Comparison of ENCODE assay signal across 17 cellular contexts in the genomic region with DNA sequence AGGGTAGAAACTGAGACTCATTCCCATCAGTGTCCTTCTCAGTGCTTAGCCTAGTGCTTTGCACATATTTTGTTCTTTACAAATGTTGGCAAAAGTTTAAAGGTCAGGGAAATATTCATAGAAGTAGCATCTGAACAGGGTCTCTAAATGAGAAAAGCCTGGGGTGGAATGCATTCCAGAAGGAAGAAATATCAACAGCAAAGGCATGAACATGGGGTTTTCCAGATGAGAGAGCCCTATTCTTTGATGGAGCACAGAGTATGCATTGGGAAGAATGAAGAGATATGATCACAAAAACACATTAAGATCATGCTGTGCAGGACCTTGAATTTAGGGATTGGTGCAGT.
DNase-seq lines count a peak whose midpoint lies in the region; ATAC-seq, FAIRE-seq and TF ChIP-seq lines count a peak whose summit lies in the region.
"Had no signal": no experiment of that assay in that cellular context is flagged by ENCODE, and none has a peak within 500 bp of the region (broad histone marks: within the 10 kb centered on the region; RNA-seq: fewer than 3 reads in every experiment).

No MANE protein-coding gene starts in this region.

- H3K27ac ChIP-seq in SJSA1 = peak overlapping the region; percentile 26; the same call in 1 of the 2 replicates
- H3K27ac ChIP-seq: C4-2B, GM23248, HL-60 had no signal

- H3K9me3 Mint-ChIP-seq in osteocyte (ENCODE audit: unreplicated experiment) = peaks cover 6% of the 10 kb centered on the region
- H3K9me3 Mint-ChIP-seq in activated T-cell treated with anti-CD3 and anti-CD28 coated beads, Interleukin-2, amount 50 U/mL, for 24 hours = no peaks in the 10 kb centered on the region

- no peak for ATAC-seq in GM21423 (IDR thresholded peaks at IDR 0.05; ENCODE audit: unreplicated experiment)

- H3K4me1 Mint-ChIP-seq in osteocyte (ENCODE audit: unreplicated experiment) = peaks cover 61% of the 10 kb centered on the region
- no peaks in the 10 kb centered on the region for H3K4me1 Mint-ChIP-seq in activated T-cell treated with anti-CD3 and anti-CD28 coated beads, Interleukin-2, amount 50 U/mL, for 24 hours (ENCODE audit: low read depth)
- H3K4me1 Mint-ChIP-seq: CD4-positive, alpha-beta memory T cell had no signal

- no peaks in the 10 kb centered on the region for H3K36me3 Mint-ChIP-seq in osteocyte (ENCODE audit: unreplicated experiment)
- no peaks in the 10 kb centered on the region for H3K36me3 Mint-ChIP-seq in activated T-cell treated with anti-CD3 and anti-CD28 coated beads, Interleukin-2, amount 50 U/mL, for 24 hours (ENCODE audit: low read depth)
- H3K36me3 Mint-ChIP-seq: CD4-positive, alpha-beta memory T cell had no signal

- DNase-seq in EL (peak; percentile 52), SJSA1 (ENCODE audit: low read depth in 1 of 2, low spot score in 2 of 2) (no peak), choroid plexus epithelial cell (ENCODE audit: low read depth) (peak; percentile 26), osteocyte (ENCODE audit: extremely low spot score, unreplicated experiment) (no peak), urothelium cell line (ENCODE audit: low spot score) (no peak), D341Med (ENCODE audit: low spot score) (no peak)
- no peak for DNase-seq in activated T-cell treated with anti-CD3 and anti-CD28 coated beads, Interleukin-2, amount 50 U/mL, for 24 hours
- DNase-seq: BE2C; CD4-positive, alpha-beta memory T cell; DMS153; DMS79 treated with DMSO at 0.1 percent for 48 hours; GF-D8 had no signal

- H3K36me3 ChIP-seq in SJSA1 = no peaks in the 10 kb centered on the region
- H3K36me3 ChIP-seq: BE2C had no signal

- peaks cover 52% of the 10 kb centered on the region for H3K4me1 ChIP-seq in SJSA1 (replicated peaks)
- H3K4me1 ChIP-seq: BE2C had no signal

- no peak overlapping the region for H3K4me3 ChIP-seq in SJSA1
- no peak overlapping the region for H3K4me3 ChIP-seq in choroid plexus epithelial cell (ENCODE audit: low read depth, low read length)
- H3K4me3 ChIP-seq: GM23248 had no signal

- H3K27ac Mint-ChIP-seq in osteocyte (ENCODE audit: unreplicated experiment) = peak overlapping the region; percentile 70
- H3K27ac Mint-ChIP-seq in activated T-cell treated with anti-CD3 and anti-CD28 coated beads, Interleukin-2, amount 50 U/mL, for 24 hours = no peak overlapping the region

- no peaks in the 10 kb centered on the region for H3K27me3 Mint-ChIP-seq in osteocyte (ENCODE audit: unreplicated experiment)
- H3K27me3 Mint-ChIP-seq in activated T-cell treated with anti-CD3 and anti-CD28 coated beads, Interleukin-2, amount 50 U/mL, for 24 hours = peaks cover 13% of the 10 kb centered on the region

- TF ChIP-seq CTCF in choroid plexus epithelial cell (conservative IDR thresholded peaks at IDR 0.05; ENCODE audit: low read depth, low read length) (no peak), osteocyte (IDR thresholded peaks at IDR 0.05) (no peak)

- no peaks in the 10 kb centered on the region for H3K9me3 ChIP-seq in SJSA1 (replicated peaks)
- H3K9me3 ChIP-seq: BE2C had no signal

- no peak overlapping the region for H3K4me3 Mint-ChIP-seq in osteocyte (ENCODE audit: unreplicated experiment)
- no peak overlapping the region for H3K4me3 Mint-ChIP-seq in activated T-cell treated with anti-CD3 and anti-CD28 coated beads, Interleukin-2, amount 50 U/mL, for 24 hours
- H3K4me3 Mint-ChIP-seq: CD4-positive, alpha-beta memory T cell had no signal

- H3K27me3 ChIP-seq in SJSA1 (replicated peaks) = no peaks in the 10 kb centered on the region
- H3K27me3 ChIP-seq: BE2C had no signal

- no peak for FAIRE-seq in urothelium cell line (lab: Jason Lieb, UNC)
- FAIRE-seq: D721Med had no signal

Comparison
In these comparisons a context has a peak if more than half of its experiments do, and no peak if none do; other contexts are left out.
1. DNase-seq: peak in EL (single experiment) and choroid plexus epithelial cell (single experiment); none in SJSA1 (0 of 2), osteocyte (single experiment), activated T-cell treated with anti-CD3 and anti-CD28 coated beads, Interleukin-2, amount 50 U/mL, for 24 hours (single experiment), urothelium cell line (single experiment) and D341Med (single experiment).